ENCODE assay signal across 32 cellular contexts in genomic region chr20:49526568-49526967, GRCh38. TPM values are rescaled to one million over a fixed set of nuclear protein-coding genes. Genes with fewer than 3 reads are reported as not detected.
"Had no signal": no experiment of that assay in that cellular context is flagged by ENCODE, and none has a peak within 500 bp of the region (broad histone marks: within the 10 kb centered on the region; RNA-seq: fewer than 3 reads in every experiment).

No MANE protein-coding gene starts in this region.

- H3K9me3 ChIP-seq: body of pancreas, esophagus muscularis mucosa, gastroesophageal sphincter had no signal

- H3K4me3 Mint-ChIP-seq: activated B cell treated with CpG ODN at 0.5 μM for 24 hours; activated CD8-positive, alpha-beta T cell treated with anti-CD3 and anti-CD28 coated beads for 36 hours; activated naive CD8-positive, alpha-beta T cell; activated T-cell treated with anti-CD3 and anti-CD28 coated beads, Interleukin-2, amount 50 U/mL, for 4 hours; activated T-helper 17 cell treated with anti-CD3 and anti-CD28 coated beads, Interleukin-2, amount 50 U/mL, for 72 hours; effector memory CD8-positive, alpha-beta T cell; T-helper 17 cell; T-helper 2 cell treated with Interferon-gamma antibody and Interleukin-4, amounts not matched to agents 5 μg/mL and 100 μg/mL, for 36 hours had no signal

- ATAC-seq: activated CD4-positive, CD25-positive, alpha-beta regulatory T cell treated with anti-CD3 and anti-CD28 coated beads, Interleukin-2, amount 50 U/mL, for 24 hours; activated CD8-positive, alpha-beta T cell treated with anti-CD3 and anti-CD28 coated beads for 36 hours; body of pancreas; effector memory CD8-positive, alpha-beta T cell; foreskin keratinocyte; gastroesophageal sphincter; T-helper 17 cell had no signal

- H3K4me1 Mint-ChIP-seq: activated B cell treated with CpG ODN at 0.5 μM for 24 hours; activated T-helper 17 cell treated with anti-CD3 and anti-CD28 coated beads, Interleukin-2, amount 50 U/mL, for 72 hours; T-helper 17 cell had no signal

- H3K27ac ChIP-seq: body of pancreas, esophagus muscularis mucosa, foreskin keratinocyte, gastroesophageal sphincter, WERI-Rb-1 had no signal

- H3K36me3 ChIP-seq: WERI-Rb-1 had no signal

- H3K9me3 Mint-ChIP-seq: activated CD8-positive, alpha-beta T cell treated with anti-CD3 and anti-CD28 coated beads for 36 hours; activated T-helper 17 cell treated with anti-CD3 and anti-CD28 coated beads, Interleukin-2, amount 50 U/mL, for 72 hours; effector memory CD8-positive, alpha-beta T cell had no signal

- DNase-seq: activated B cell treated with CpG ODN at 0.5 μM for 24 hours; activated CD4-positive, alpha-beta T cell treated with anti-CD3 and anti-CD28 coated beads for 48 hours; activated CD4-positive, alpha-beta T cell treated with anti-CD3 and anti-CD28 coated beads, Interleukin-2, amount 50 U/mL, for 1 hour; activated CD4-positive, alpha-beta T cell treated with anti-CD3 and anti-CD28 coated beads, Interleukin-2, amount 50 U/mL, for 48 hours; activated CD8-positive, alpha-beta memory T cell treated with anti-CD3 and anti-CD28 coated beads for 24 hours; activated CD8-positive, alpha-beta T cell treated with anti-CD3 and anti-CD28 coated beads for 36 hours; activated effector memory CD4-positive, alpha-beta T cell treated with Interleukin-2 at 50 U/mL for 16 hours; activated gamma-delta T cell treated with Interleukin-2 at 50 U/mL for 16 hours; activated naive CD4-positive, alpha-beta T cell treated with anti-CD3 and anti-CD28 coated beads, Interleukin-2, amount 50 U/mL, for 16 hours; activated naive CD4-positive, alpha-beta T cell treated with Interleukin-2 at 50 U/mL for 16 hours; activated T-cell treated with anti-CD3 and anti-CD28 coated beads, Interleukin-2, amount 50 U/mL, for 4 hours; amniotic stem cell; anterior cingulate cortex; body of pancreas; caudate nucleus; cortex of kidney; dermis blood vessel endothelial cell; effector CD4-positive, alpha-beta T cell; effector memory CD8-positive, alpha-beta T cell; erythroblast; foreskin keratinocyte; T-helper 1 cell; T-helper 17 cell; T1000; WERI-Rb-1 had no signal

- H3K4me3 ChIP-seq: body of pancreas, esophagus muscularis mucosa, gastroesophageal sphincter had no signal

- H3K4me1 ChIP-seq: body of pancreas, gastroesophageal sphincter had no signal

- H3K27ac Mint-ChIP-seq: activated B cell treated with CpG ODN at 0.5 μM for 24 hours; activated CD8-positive, alpha-beta T cell treated with anti-CD3 and anti-CD28 coated beads for 36 hours; activated naive CD8-positive, alpha-beta T cell; activated T-helper 17 cell treated with anti-CD3 and anti-CD28 coated beads, Interleukin-2, amount 50 U/mL, for 72 hours; effector memory CD8-positive, alpha-beta T cell; T-helper 17 cell; T-helper 2 cell treated with Interferon-gamma antibody and Interleukin-4, amounts not matched to agents 5 μg/mL and 100 μg/mL, for 36 hours had no signal

- H3K27me3 ChIP-seq: body of pancreas, esophagus muscularis mucosa, gastroesophageal sphincter had no signal

RNA-seq across cellular contexts. Expression of gene PTGIS, which starts 41.4 kb away (rescaled TPM):
- total RNA-seq: activated B cell treated with CpG ODN at 0.5 μM for 24 hours, foreskin keratinocyte, T-helper 17 cell had no signal
- polyA plus RNA-seq: foreskin keratinocyte had no signal

RNA-seq across cellular contexts. Expression of gene KCNB1, which starts 44.1 kb away (rescaled TPM):
- total RNA-seq: activated B cell treated with CpG ODN at 0.5 μM for 24 hours; activated CD8-positive, alpha-beta T cell treated with anti-CD3 and anti-CD28 coated beads for 36 hours; activated T-helper 17 cell treated with anti-CD3 and anti-CD28 coated beads, Interleukin-2, amount 50 U/mL, for 72 hours; dermis blood vessel endothelial cell; foreskin keratinocyte; glomerular endothelial cell had no signal
- polyA plus RNA-seq: foreskin keratinocyte had no signal
